8 cellular contexts compared by ENCODE assay signal in genomic region chr1:148151911-148152391, GRCh38. TPM values are rescaled to one million over a fixed set of nuclear protein-coding genes. Genes with fewer than 3 reads are reported as not detected.
DNase-seq lines count a peak whose midpoint lies in the region; ATAC-seq and TF ChIP-seq lines count a peak whose summit lies in the region.
"Not testable (repeated sequence)": the region's sequence is repeated elsewhere in the genome, so short reads cannot be mapped to it uniquely, and the experiment has no call there.

NBPF11 (minus strand) TSS chr1:148152281; CDS start chr1:148127003, 25,278 bp downstream.

- DNase-seq in AG09319 (ENCODE audit: extremely low read depth, low read depth): peak; percentile 43
- DNase-seq in NCI-H69 (lab: John Stamatoyannopoulos, UW): peak; percentile 88
- peak; percentile 70 for DNase-seq in activated CD4-positive, alpha-beta T cell treated with anti-CD3 and anti-CD28 coated beads for 4 hours
- peak; percentile 95 for DNase-seq in chondrocyte (ENCODE audit: low spot score)
- DNase-seq in left lobe of liver (ENCODE audit: low spot score): peak; percentile 93
- peak; percentile 92 for DNase-seq in stimulated activated CD4-positive, alpha-beta T cell treated with anti-CD3 and anti-CD28 coated beads, Interleukin-15, amount 100 ng/mL, for 24 hours

- not testable (repeated sequence) for H3K36me3 Mint-ChIP-seq in chondrocyte (ENCODE audit: low read depth)

- H3K9me3 Mint-ChIP-seq in chondrocyte (ENCODE audit: low read depth): not testable (repeated sequence)

- peaks cover 11% of the 10 kb centered on the region for H3K4me1 Mint-ChIP-seq in chondrocyte (ENCODE audit: low read depth)

- H3K4me3 Mint-ChIP-seq in chondrocyte (ENCODE audit: unreplicated experiment): peak within 1 kb of the TSS; percentile 96

- peak; percentile 85 for ATAC-seq in GM19397 (IDR thresholded peaks at IDR 0.05; ENCODE audit: unreplicated experiment)
- ATAC-seq in HG03460 (IDR thresholded peaks at IDR 0.05; ENCODE audit: unreplicated experiment): peak; percentile 75
- ATAC-seq in left lobe of liver: peak; percentile 88

- H3K27ac Mint-ChIP-seq in chondrocyte (ENCODE audit: unreplicated experiment): peak within 1 kb of the TSS; percentile 98

- TF ChIP-seq CTCF in AG09319 (IDR thresholded peaks at IDR 0.05; ENCODE audit: low read depth, low read length): not testable (repeated sequence)
- peak; percentile 8 for TF ChIP-seq CTCF in chondrocyte (IDR thresholded peaks at IDR 0.05)

- H3K27me3 Mint-ChIP-seq in chondrocyte (ENCODE audit: low read depth): not testable (repeated sequence)

RNA-seq across cellular contexts. Expression of gene NBPF11, which starts in this region (rescaled TPM):
- total RNA-seq in chondrocyte (10.4 to 11.3 TPM (median 11.0 TPM) in 3 replicates), left lobe of liver (10.9 TPM)

Comparison
In these comparisons a context has a peak if more than half of its experiments do, and no peak if none do; other contexts are left out.
1. Peak in every context shown above with its lines: DNase-seq and ATAC-seq.
2. DNase-seq: peak in every context shown above with its lines; median percentile 95 in chondrocyte; 93 in left lobe of liver; 92 in stimulated activated CD4-positive, alpha-beta T cell treated with anti-CD3 and anti-CD28 coated beads, Interleukin-15, amount 100 ng/mL, for 24 hours; 88 in NCI-H69; 70 in activated CD4-positive, alpha-beta T cell treated with anti-CD3 and anti-CD28 coated beads for 4 hours; 43 in AG09319.